13 cellular contexts compared by ENCODE assay signal in the genomic region with DNA sequence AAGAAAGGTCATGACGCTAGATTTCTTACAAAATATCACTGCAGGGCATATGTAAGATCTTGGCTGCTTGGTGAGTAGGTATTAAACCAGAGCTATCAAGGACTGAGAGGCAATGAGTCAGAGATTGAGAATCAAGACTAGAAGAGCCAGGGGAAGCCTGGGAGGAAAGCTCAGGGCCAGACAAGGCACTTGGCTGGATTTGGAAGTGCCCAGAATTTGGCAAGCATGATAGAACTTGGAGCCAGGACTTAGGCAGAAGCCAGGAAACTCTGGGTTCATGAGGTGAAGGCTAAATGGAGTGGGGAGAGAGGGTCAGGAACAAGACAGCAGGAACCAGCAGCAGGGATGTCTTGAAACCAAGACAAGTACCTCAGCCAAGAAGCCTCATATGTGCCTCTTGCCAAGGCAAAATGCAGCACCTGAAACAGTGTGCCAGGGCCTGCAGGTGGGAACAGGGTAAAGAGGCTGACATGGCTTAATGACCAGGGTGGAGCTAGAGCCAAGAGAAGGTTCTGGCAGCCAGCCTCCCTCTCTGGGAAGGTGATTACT. TPM values are rescaled to one million over a fixed set of nuclear protein-coding genes. Genes with fewer than 3 reads are reported as not detected.
DNase-seq lines count a peak whose midpoint lies in the region; ATAC-seq, FAIRE-seq and TF ChIP-seq lines count a peak whose summit lies in the region.
"Had no signal": no experiment of that assay in that cellular context is flagged by ENCODE, and none has a peak within 500 bp of the region (broad histone marks: within the 10 kb centered on the region; RNA-seq: fewer than 3 reads in every experiment).

No MANE protein-coding gene starts in this region.

- FAIRE-seq in pancreas (lab: Jason Lieb, UNC), result no peak
- FAIRE-seq: endometrium had no signal

- H3K4me3 ChIP-seq in pancreas, result no peak overlapping the region
- H3K4me3 ChIP-seq: lung had no signal

- H3K9me3 Mint-ChIP-seq in natural killer cell, result peaks cover 0 to 2% of the 10 kb centered on the region in 2 donors
- H3K9me3 Mint-ChIP-seq: activated CD4-positive, alpha-beta memory T cell treated with anti-CD3 and anti-CD28 coated beads for 36 hours; activated naive CD4-positive, alpha-beta T cell treated with anti-CD3 and anti-CD28 coated beads, Interleukin-2, amount 50 U/mL, for 24 hours had no signal

- no peaks in the 10 kb centered on the region for H3K4me1 ChIP-seq in pancreas

- 38 to 46% methylated on average over 1 of the region's 1 CpG for WGBS in pancreas, 2 donors

- no peaks in the 10 kb centered on the region for H3K9me3 ChIP-seq in pancreas

- DNase-seq in EL (peak; percentile 75), RPMI7951 (ENCODE audit: low read depth) (peak; percentile 91), pancreas (peak in 4 of 6 donors; percentile 29 to 73 (median 32)), RPMI8226 (no peak), natural killer cell (no peak), cortex of kidney (lab: John Stamatoyannopoulos, UW) (no peak)
- DNase-seq: activated CD4-positive, alpha-beta memory T cell treated with anti-CD3 and anti-CD28 coated beads for 36 hours; NCI-H524 had no signal

- no peak for TF ChIP-seq CTCF in pancreas (IDR thresholded peaks at IDR 0.05)
- TF ChIP-seq CTCF in natural killer cell (IDR thresholded peaks at IDR 0.05), result no peak

- H3K27ac Mint-ChIP-seq in natural killer cell, result no peak overlapping the region
- H3K27ac Mint-ChIP-seq: activated CD4-positive, alpha-beta memory T cell treated with anti-CD3 and anti-CD28 coated beads for 36 hours; activated naive CD4-positive, alpha-beta T cell treated with anti-CD3 and anti-CD28 coated beads, Interleukin-2, amount 50 U/mL, for 24 hours had no signal

- peak; percentile 91 for ATAC-seq in esophagus mucosa
- peak; percentile 77 to 89 (median 86) for ATAC-seq in pancreas
- ATAC-seq in HG03159 (IDR thresholded peaks at IDR 0.05; ENCODE audit: unreplicated experiment), result no peak
- no peak for ATAC-seq in natural killer cell

- intact Hi-C loops in pancreas (cut with DNase I), result no loop called here
- intact Hi-C loops in natural killer cell (cut with micrococcal nuclease), result no loop called here

- H3K27me3 Mint-ChIP-seq in natural killer cell (ENCODE audit: low read depth in 2 of 2), result peaks cover 0 to 10% of the 10 kb centered on the region in 2 donors
- H3K27me3 Mint-ChIP-seq: activated naive CD4-positive, alpha-beta T cell treated with anti-CD3 and anti-CD28 coated beads, Interleukin-2, amount 50 U/mL, for 24 hours had no signal

- H3K36me3 Mint-ChIP-seq in natural killer cell, result no peaks in the 10 kb centered on the region
- H3K36me3 Mint-ChIP-seq: activated CD4-positive, alpha-beta memory T cell treated with anti-CD3 and anti-CD28 coated beads for 36 hours; activated naive CD4-positive, alpha-beta T cell treated with anti-CD3 and anti-CD28 coated beads, Interleukin-2, amount 50 U/mL, for 24 hours had no signal

- H3K27ac ChIP-seq in pancreas, result no peak overlapping the region

- no peaks in the 10 kb centered on the region for H3K27me3 ChIP-seq in pancreas

- H3K36me3 ChIP-seq in pancreas, result no peaks in the 10 kb centered on the region

- no peak overlapping the region for H3K4me3 Mint-ChIP-seq in natural killer cell
- H3K4me3 Mint-ChIP-seq: activated CD4-positive, alpha-beta memory T cell treated with anti-CD3 and anti-CD28 coated beads for 36 hours; activated naive CD4-positive, alpha-beta T cell treated with anti-CD3 and anti-CD28 coated beads, Interleukin-2, amount 50 U/mL, for 24 hours had no signal

- H3K4me1 Mint-ChIP-seq in natural killer cell, result no peaks in the 10 kb centered on the region
- H3K4me1 Mint-ChIP-seq: activated naive CD4-positive, alpha-beta T cell treated with anti-CD3 and anti-CD28 coated beads, Interleukin-2, amount 50 U/mL, for 24 hours had no signal

RNA-seq across cellular contexts. Expression of gene PTHLH, which starts 49.9 kb away (rescaled TPM):
- total RNA-seq in RPMI7951 (2014; rRNA removed; shearing (Covaris generic)), result 0.84 and 0.88 TPM in 2 replicates
- total RNA-seq in esophagus mucosa, result 19.0 TPM
- under 1 TPM; 0.09 to 0.79 (median 0.27) TPM for total RNA-seq in pancreas
- polyA plus RNA-seq in pancreas, result under 1 TPM; 0.15 to 0.89 TPM
- not detected for total RNA-seq in natural killer cell

Comparison
In these comparisons a context has a peak if more than half of its experiments do, and no peak if none do; other contexts are left out.
1. DNase-seq: peak in EL (single experiment), RPMI7951 (single experiment) and pancreas (4 of 6); none in RPMI8226 (single experiment), natural killer cell (single experiment) and cortex of kidney (single experiment).
2. ATAC-seq: peak in esophagus mucosa (single experiment) and pancreas (4 of 4); none in HG03159 (single experiment) and natural killer cell (0 of 3).
3. RNA of gene PTHLH, which starts 49.9 kb away (total RNA-seq): 19.0 TPM in esophagus mucosa (single experiment); 0.84 to 0.88 TPM in RPMI7951, 0.09 to 0.79 TPM in pancreas and not detected in natural killer cell; every median in the first group is over 10 times any median in the second.